In the genomic region with DNA sequence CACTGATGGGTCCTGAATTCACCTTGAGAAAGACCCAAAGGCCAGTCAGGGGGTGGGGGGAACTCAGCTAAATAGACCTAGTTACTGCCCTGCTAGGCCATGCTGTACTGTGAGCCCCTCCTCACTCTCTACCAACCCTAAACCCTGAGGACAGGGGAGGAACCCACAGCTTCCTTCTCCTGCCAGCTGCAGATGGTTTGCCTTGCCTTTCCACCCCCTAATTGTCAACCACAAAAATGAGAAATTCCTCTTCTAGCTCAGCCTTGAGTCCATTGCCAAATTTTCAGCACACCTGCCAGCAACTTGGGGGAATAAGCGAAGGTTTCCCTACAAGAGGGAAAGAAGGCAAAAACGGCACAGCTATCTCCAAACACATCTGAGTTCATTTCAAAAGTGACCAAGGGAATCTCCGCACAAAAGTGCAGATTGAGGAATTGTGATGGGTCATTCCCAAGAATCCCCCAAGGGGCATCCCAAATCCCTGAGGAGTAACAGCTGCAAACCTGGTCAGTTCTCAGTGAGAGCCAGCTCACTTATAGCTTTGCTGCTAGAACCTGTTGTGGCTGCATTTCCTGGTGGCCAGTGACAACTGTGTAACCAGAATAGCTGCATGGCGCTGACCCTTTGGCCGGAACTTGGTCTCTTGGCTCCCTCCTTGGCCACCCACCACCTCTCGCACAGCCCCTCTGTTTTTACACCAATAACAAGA, we compare ENCODE assay signal across 17 cellular contexts. TPM values are rescaled to one million over a fixed set of nuclear protein-coding genes. Genes with fewer than 3 reads are reported as not detected.
A peak's percentile ranks its signal among the peaks of the same experiment; 100 is the strongest.
DNase-seq lines count a peak whose midpoint lies in the region; ATAC-seq and TF ChIP-seq lines count a peak whose summit lies in the region.
"Had no signal": no experiment of that assay in that cellular context is flagged by ENCODE, and none has a peak within 500 bp of the region (broad histone marks: within the 10 kb centered on the region; RNA-seq: fewer than 3 reads in every experiment).

No MANE protein-coding gene starts in this region.

- dilution Hi-C loops in mammary epithelial cell (cut with HindIII; ENCODE audit: low sequenced_read_pairs): loop anchor here (5.0 kb wide), 1 partner anchor 52 kb away; no protein-coding TSS in a partner anchor

- no peak overlapping the region for H3K9ac ChIP-seq in mammary epithelial cell (ENCODE audit: insufficient read depth, low read length)

- 63% methylated on average over 6 of the region's 6 CpGs for WGBS in mammary epithelial cell (ENCODE audit: low coverage, missing lambda C conversion rate)

- ATAC-seq in stimulated activated effector memory CD8-positive, alpha-beta T cell treated with anti-CD3 and anti-CD28 coated beads, Interleukin-12 subunit alpha, Interleukin-12 subunit beta, amount 100 ng/mL, for 72 hours: no peak
- ATAC-seq in HG03139 (IDR thresholded peaks at IDR 0.05; ENCODE audit: unreplicated experiment): no peak
- ATAC-seq: activated T-cell treated with anti-CD3 and anti-CD28 coated beads, Interleukin-2, amount 50 U/mL, for 4 hours had no signal

- H3K27me3 ChIP-seq in left ventricle myocardium inferior (ENCODE audit: low read depth): no peaks in the 10 kb centered on the region
- H3K27me3 ChIP-seq in mammary epithelial cell (ENCODE audit: insufficient read depth, low read length): no peaks in the 10 kb centered on the region
- no peaks in the 10 kb centered on the region for H3K27me3 ChIP-seq in dorsolateral prefrontal cortex
- H3K27me3 ChIP-seq in Peyer's patch: no peaks in the 10 kb centered on the region

- H3K9me3 ChIP-seq in left ventricle myocardium inferior (replicated peaks) (no peaks in the 10 kb centered on the region), mammary epithelial cell (replicated peaks; ENCODE audit: insufficient read depth, low read length) (no peaks in the 10 kb centered on the region), Peyer's patch (no peaks in the 10 kb centered on the region)

- H4K20me1 ChIP-seq in mammary epithelial cell (ENCODE audit: insufficient read depth, low read length): no peaks in the 10 kb centered on the region

- H3K9me3 Mint-ChIP-seq in stimulated activated effector memory CD8-positive, alpha-beta T cell treated with anti-CD3 and anti-CD28 coated beads, Interleukin-12 subunit alpha, Interleukin-12 subunit beta, amount 100 ng/mL, for 72 hours: no peaks in the 10 kb centered on the region
- H3K9me3 Mint-ChIP-seq: activated naive CD8-positive, alpha-beta T cell treated with anti-CD3 and anti-CD28 coated beads for 36 hours; activated T-cell treated with anti-CD3 and anti-CD28 coated beads, Interleukin-2, amount 50 U/mL, for 4 hours; endodermal cell; T-helper 2 cell treated with Interferon-gamma antibody and Interleukin-4, amounts not matched to agents 5 μg/mL and 100 μg/mL, for 36 hours had no signal

- TF ChIP-seq POLR2A in Peyer's patch (IDR thresholded peaks at IDR 0.05): no peak

- intact Hi-C loops in left ventricle myocardium inferior (cut with micrococcal nuclease) (no loop called here), cardiac septum (cut with DNase I) (no loop called here), mammary epithelial cell (cut with micrococcal nuclease) (no loop called here), dorsolateral prefrontal cortex (cut with DNase I) (no loop called here)

- TF ChIP-seq CTCF in left ventricle myocardium inferior (IDR thresholded peaks at IDR 0.05; ENCODE audit: borderline replicate concordance): no peak
- no peak for TF ChIP-seq CTCF in mammary epithelial cell (conservative IDR thresholded peaks at IDR 0.05 in 1 of 2, IDR thresholded peaks at IDR 0.05 in 1 of 2; ENCODE audit: extremely low read depth in 1 of 2, insufficient read depth in 1 of 2, low read depth in 1 of 2, low read length in 2 of 2)
- no peak for TF ChIP-seq CTCF in dorsolateral prefrontal cortex (IDR thresholded peaks at IDR 0.05 in 54 of 56, conservative IDR thresholded peaks at IDR 0.05 in 2 of 56; ENCODE audit: low read depth in 1 of 56, partially characterized antibody in 56 of 56)
- no peak for TF ChIP-seq CTCF in Peyer's patch (IDR thresholded peaks at IDR 0.05)

- peak overlapping the region; percentile 60 for H3K27ac Mint-ChIP-seq in stimulated activated effector memory CD8-positive, alpha-beta T cell treated with anti-CD3 and anti-CD28 coated beads, Interleukin-12 subunit alpha, Interleukin-12 subunit beta, amount 100 ng/mL, for 72 hours
- H3K27ac Mint-ChIP-seq: activated naive CD8-positive, alpha-beta T cell treated with anti-CD3 and anti-CD28 coated beads for 36 hours; endodermal cell; T-helper 2 cell treated with Interferon-gamma antibody and Interleukin-4, amounts not matched to agents 5 μg/mL and 100 μg/mL, for 36 hours had no signal

- peaks cover 88% of the 10 kb centered on the region for H3K36me3 Mint-ChIP-seq in stimulated activated effector memory CD8-positive, alpha-beta T cell treated with anti-CD3 and anti-CD28 coated beads, Interleukin-12 subunit alpha, Interleukin-12 subunit beta, amount 100 ng/mL, for 72 hours

- H3K79me2 ChIP-seq in mammary epithelial cell (ENCODE audit: insufficient read depth, low read length): no peaks in the 10 kb centered on the region

- H3K4me1 Mint-ChIP-seq in stimulated activated effector memory CD8-positive, alpha-beta T cell treated with anti-CD3 and anti-CD28 coated beads, Interleukin-12 subunit alpha, Interleukin-12 subunit beta, amount 100 ng/mL, for 72 hours: peaks cover 23% of the 10 kb centered on the region

- peaks cover 53% of the 10 kb centered on the region for H3K36me3 ChIP-seq in left ventricle myocardium inferior
- peaks cover 21% of the 10 kb centered on the region for H3K36me3 ChIP-seq in mammary epithelial cell (ENCODE audit: insufficient read depth, low read length)
- peaks cover 0 to 51% (median 0%) of the 10 kb centered on the region in 3 donors for H3K36me3 ChIP-seq in Peyer's patch

- DNase-seq in left ventricle myocardium inferior: no peak
- no peak for DNase-seq in cardiac septum (ENCODE audit: low spot score)
- peak; percentile 64 for DNase-seq in KG1 (lab: John Stamatoyannopoulos, UW)
- no peak for DNase-seq in mammary epithelial cell
- DNase-seq in stimulated activated effector memory CD8-positive, alpha-beta T cell treated with anti-CD3 and anti-CD28 coated beads, Interleukin-12 subunit alpha, Interleukin-12 subunit beta, amount 100 ng/mL, for 72 hours (ENCODE audit: low spot score in 2 of 2): no peak
- no peak for DNase-seq in dorsolateral prefrontal cortex
- DNase-seq in Peyer's patch: no peak
- DNase-seq: activated CD4-positive, alpha-beta T cell treated with anti-CD3 and anti-CD28 coated beads for 4 hours; activated naive CD8-positive, alpha-beta T cell treated with anti-CD3 and anti-CD28 coated beads for 36 hours; activated T-cell treated with anti-CD3 and anti-CD28 coated beads, Interleukin-2, amount 50 U/mL, for 4 hours; DMS53; endodermal cell; NCI-H2107; stimulated activated CD4-positive, alpha-beta T cell treated with anti-CD3 and anti-CD28 coated beads, Interleukin-15, amount 100 ng/mL, for 24 hours had no signal

- H3K27ac ChIP-seq in left ventricle myocardium inferior (replicated peaks) (peak overlapping the region; percentile 10), mammary epithelial cell (ENCODE audit: insufficient read depth, low read depth, low read length) (no peak overlapping the region), dorsolateral prefrontal cortex (no peak overlapping the region), Peyer's patch (no peak overlapping the region)

- BruUV-seq in mammary epithelial cell (replicated peaks; lab: Mats Ljungman, UMichigan): TSS peak; percentile 1

- CTCF ChIA-PET in mammary epithelial cell (lab: Charles Lee; ENCODE audit: low non-redundant PET): no interaction called here

- H3K4me3 ChIP-seq in left ventricle myocardium inferior (no peak overlapping the region), mammary epithelial cell (replicated peaks in 1 of 3; ENCODE audit: insufficient read depth in 1 of 3, low read depth in 2 of 3, low read length in 3 of 3) (no peak overlapping the region), dorsolateral prefrontal cortex (no peak overlapping the region), Peyer's patch (no peak overlapping the region)

- no peak overlapping the region for H3K4me3 Mint-ChIP-seq in stimulated activated effector memory CD8-positive, alpha-beta T cell treated with anti-CD3 and anti-CD28 coated beads, Interleukin-12 subunit alpha, Interleukin-12 subunit beta, amount 100 ng/mL, for 72 hours
- H3K4me3 Mint-ChIP-seq: activated naive CD8-positive, alpha-beta T cell treated with anti-CD3 and anti-CD28 coated beads for 36 hours; activated T-cell treated with anti-CD3 and anti-CD28 coated beads, Interleukin-2, amount 50 U/mL, for 4 hours; endodermal cell; T-helper 2 cell treated with Interferon-gamma antibody and Interleukin-4, amounts not matched to agents 5 μg/mL and 100 μg/mL, for 36 hours had no signal

- H2AFZ ChIP-seq in mammary epithelial cell (ENCODE audit: low read depth, low read length): no peak overlapping the region

- no peak overlapping the region for H3K4me2 ChIP-seq in mammary epithelial cell (ENCODE audit: insufficient read depth, low read depth, low read length)

- H3K4me1 ChIP-seq in left ventricle myocardium inferior (peaks cover 16% of the 10 kb centered on the region), mammary epithelial cell (ENCODE audit: insufficient read depth, low read length) (no peaks in the 10 kb centered on the region), Peyer's patch (peaks cover 0 to 17% (median 3%) of the 10 kb centered on the region in 4 donors)

- in situ Hi-C loops in mammary epithelial cell (cut with MboI; ENCODE audit: low sequenced_read_pairs in 2 of 2): no loop called here

RNA-seq across cellular contexts. Expression of a gene that starts 2.4 kb away (rescaled TPM):
- total RNA-seq in left ventricle myocardium inferior (1.1 TPM), cardiac septum (0.62 TPM), mammary epithelial cell (1 to 10 TPM in 1 of 2 donors, under 1 TPM in 1; 0.85 to 2.3 TPM), dorsolateral prefrontal cortex (1 to 10 TPM in 117 of 120 experiments, under 1 TPM in 3; 0.60 to 7.1 (median 2.7) TPM), Peyer's patch (10 to 100 TPM in 3 of 4 donors, 1 to 10 TPM in 1; 5.8 to 68.4 (median 37.5) TPM)
- not detected for polyA plus RNA-seq in mammary epithelial cell
- not detected for polyA minus RNA-seq in mammary epithelial cell
- total RNA-seq: bronchial epithelial cell had no signal

RNA-seq across cellular contexts. Expression of a gene that starts 6.1 kb away (rescaled TPM):
- total RNA-seq in left ventricle myocardium inferior (7.8 TPM), cardiac septum (8.0 TPM), mammary epithelial cell (10 to 100 TPM; 17.2 to 46.8 TPM), dorsolateral prefrontal cortex (100 to 1,000 TPM in 2 of 120 experiments, 10 to 100 TPM in 118; 38.0 to 110 (median 78.5) TPM), Peyer's patch (100 to 1,000 TPM in 3 of 4 donors, 10 to 100 TPM in 1; 48.7 to 263 (median 204) TPM)
- polyA plus RNA-seq in mammary epithelial cell: 16.9 TPM
- 14.8 TPM for polyA minus RNA-seq in mammary epithelial cell

RNA-seq across cellular contexts. Expression of a gene that starts 40.8 kb away (rescaled TPM):
- total RNA-seq in left ventricle myocardium inferior (26.0 TPM), cardiac septum (24.0 TPM), mammary epithelial cell (10 to 100 TPM; 21.6 to 24.3 TPM), dorsolateral prefrontal cortex (10 to 100 TPM; 28.5 to 49.1 (median 37.4) TPM), Peyer's patch (10 to 100 TPM; 12.5 to 32.2 (median 14.4) TPM)
- polyA plus RNA-seq in mammary epithelial cell: 27.1 TPM
- polyA minus RNA-seq in mammary epithelial cell: 35.2 TPM

RNA-seq across cellular contexts. Expression of a gene that starts 47.3 kb away (rescaled TPM):
- total RNA-seq in left ventricle myocardium inferior (99.4 TPM), cardiac septum (118 TPM), mammary epithelial cell (100 to 1,000 TPM; 115 to 155 TPM), dorsolateral prefrontal cortex (100 to 1,000 TPM in 36 of 120 experiments, 10 to 100 TPM in 84; 67.9 to 122 (median 95.9) TPM), Peyer's patch (100 to 1,000 TPM in 2 of 4 donors, 10 to 100 TPM in 2; 54.5 to 116 (median 91.0) TPM)
- polyA plus RNA-seq in mammary epithelial cell: 181 TPM
- polyA minus RNA-seq in mammary epithelial cell: 114 TPM
